17 cellular contexts compared by ENCODE assay signal in the genomic region with DNA sequence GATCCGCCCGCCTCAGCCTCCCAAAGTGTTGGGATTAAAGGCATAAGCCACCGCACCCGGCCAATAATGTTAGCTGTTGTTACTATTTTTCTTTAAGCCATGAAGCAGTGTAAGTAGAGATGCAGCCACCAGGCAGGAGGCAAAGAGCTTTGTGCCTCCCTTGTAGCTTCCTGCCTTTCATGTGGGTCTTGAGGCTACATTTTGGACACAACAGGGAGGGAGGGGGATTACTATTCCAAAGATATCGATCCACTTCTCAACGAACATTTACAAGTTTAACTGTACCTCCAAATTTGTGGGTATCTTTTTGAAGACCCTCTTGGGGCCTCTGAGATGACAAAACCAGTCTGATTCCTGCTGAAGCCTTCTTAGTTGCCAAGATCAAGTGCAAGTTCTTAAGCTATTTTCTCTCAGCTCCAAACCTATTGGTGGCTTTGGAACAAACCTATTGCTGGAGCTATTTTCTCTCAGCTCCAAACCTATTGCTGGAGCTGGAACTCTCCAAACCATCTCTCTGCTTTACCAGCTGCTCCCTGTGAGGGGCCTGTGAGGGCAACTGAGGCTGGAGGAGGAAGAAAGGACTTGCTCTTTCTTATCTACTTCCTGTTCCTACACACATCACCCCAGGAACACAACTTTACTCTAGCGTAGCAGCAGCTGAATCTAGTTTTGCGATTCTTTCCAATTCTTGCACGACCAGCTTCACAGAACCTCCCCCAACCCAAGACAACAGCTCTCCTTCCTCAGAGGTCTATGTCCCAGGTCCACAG. TPM values are rescaled to one million over a fixed set of nuclear protein-coding genes. Genes with fewer than 3 reads are reported as not detected.
DNase-seq lines count a peak whose midpoint lies in the region; FAIRE-seq lines count a peak whose summit lies in the region.
"Had no signal": no experiment of that assay in that cellular context is flagged by ENCODE, and none has a peak within 500 bp of the region (broad histone marks: within the 10 kb centered on the region; RNA-seq: fewer than 3 reads in every experiment).

No MANE protein-coding gene starts in this region.

- peak overlapping the region; percentile 92 for H3K27ac Mint-ChIP-seq in activated naive CD4-positive, alpha-beta T cell treated with anti-CD3 and anti-CD28 coated beads for 36 hours
- peak overlapping the region; percentile 91 for H3K27ac Mint-ChIP-seq in T-helper 1 cell treated with Interleukin-12 subunit alpha and Interleukin-12 subunit beta and Interleukin-4 antibody, amounts not matched to agents 30 μg/mL and 1 μg/mL, for 36 hours
- H3K27ac Mint-ChIP-seq in activated naive CD8-positive, alpha-beta T cell: peak overlapping the region; percentile 94

- CTCF ChIA-PET in activated naive CD4-positive, alpha-beta T cell treated with anti-CD3 and anti-CD28 coated beads for 36 hours (lab: Charles Lee): interaction anchor here (0.7 to 1.4 kb wide), 12 partner anchors 10 to 296 kb away, joined by 3 to 7 read pairs (median 3); a partner anchor contains a TSS

- no peak for FAIRE-seq in GM19239 (lab: Jason Lieb, UNC)
- FAIRE-seq: RCC 7860 had no signal

- peaks cover 85% of the 10 kb centered on the region for H3K4me1 Mint-ChIP-seq in activated naive CD4-positive, alpha-beta T cell treated with anti-CD3 and anti-CD28 coated beads for 36 hours (ENCODE audit: low read depth)
- peaks cover 60% of the 10 kb centered on the region for H3K4me1 Mint-ChIP-seq in T-helper 1 cell treated with Interleukin-12 subunit alpha and Interleukin-12 subunit beta and Interleukin-4 antibody, amounts not matched to agents 30 μg/mL and 1 μg/mL, for 36 hours (ENCODE audit: low read depth)
- peaks cover 74% of the 10 kb centered on the region for H3K4me1 Mint-ChIP-seq in activated naive CD8-positive, alpha-beta T cell (ENCODE audit: low read depth)

- intact Hi-C loops in activated naive CD4-positive, alpha-beta T cell treated with anti-CD3 and anti-CD28 coated beads for 36 hours (cut with micrococcal nuclease): loop anchor here (10.0 kb wide), 2 partner anchors 478 to 548 kb away; no protein-coding TSS in a partner anchor

- H3K27me3 Mint-ChIP-seq in activated naive CD4-positive, alpha-beta T cell treated with anti-CD3 and anti-CD28 coated beads for 36 hours (ENCODE audit: low read depth): no peaks in the 10 kb centered on the region
- H3K27me3 Mint-ChIP-seq in T-helper 1 cell treated with Interleukin-12 subunit alpha and Interleukin-12 subunit beta and Interleukin-4 antibody, amounts not matched to agents 30 μg/mL and 1 μg/mL, for 36 hours (ENCODE audit: low read depth): peaks cover under 1% of the 10 kb centered on the region
- no peaks in the 10 kb centered on the region for H3K27me3 Mint-ChIP-seq in activated naive CD8-positive, alpha-beta T cell

- DNase-seq in activated naive CD4-positive, alpha-beta T cell treated with anti-CD3 and anti-CD28 coated beads for 36 hours: peak; percentile 55
- no peak for DNase-seq in activated naive CD4-positive, alpha-beta T cell treated with anti-CD3 and anti-CD28 coated beads, Interleukin-2, amount 50 U/mL, for 16 hours
- peak; percentile 18 for DNase-seq in stimulated activated naive CD4-positive, alpha-beta T cell treated with Interleukin-2 at 50 U/mL for 16 hours (lab: John Stamatoyannopoulos, UW)
- DNase-seq in KG1 (lab: John Stamatoyannopoulos, UW) (no peak), NCI-H187 (lab: John Stamatoyannopoulos, UW) (no peak), GM19239 (ENCODE audit: insufficient read length, low spot score) (no peak)
- DNase-seq: colonic mucosa, erythroblast, NCI-H1694 treated with DMSO at 0.1 percent for 48 hours, NCI-H524, retina, SW 1271, trophoblast cell had no signal

- H3K4me3 Mint-ChIP-seq in activated naive CD4-positive, alpha-beta T cell treated with anti-CD3 and anti-CD28 coated beads for 36 hours: peak overlapping the region; percentile 62
- H3K4me3 Mint-ChIP-seq in T-helper 1 cell treated with Interleukin-12 subunit alpha and Interleukin-12 subunit beta and Interleukin-4 antibody, amounts not matched to agents 30 μg/mL and 1 μg/mL, for 36 hours: peak overlapping the region; percentile 58
- H3K4me3 Mint-ChIP-seq in activated naive CD8-positive, alpha-beta T cell: peak overlapping the region; percentile 74
- H3K4me3 Mint-ChIP-seq: neural crest cell had no signal

- peaks cover 8% of the 10 kb centered on the region for H3K36me3 Mint-ChIP-seq in activated naive CD4-positive, alpha-beta T cell treated with anti-CD3 and anti-CD28 coated beads for 36 hours (ENCODE audit: low read depth)
- peaks cover 10% of the 10 kb centered on the region for H3K36me3 Mint-ChIP-seq in T-helper 1 cell treated with Interleukin-12 subunit alpha and Interleukin-12 subunit beta and Interleukin-4 antibody, amounts not matched to agents 30 μg/mL and 1 μg/mL, for 36 hours (ENCODE audit: low read depth)
- peaks cover 2% of the 10 kb centered on the region for H3K36me3 Mint-ChIP-seq in activated naive CD8-positive, alpha-beta T cell

- peaks cover 5% of the 10 kb centered on the region for H3K9me3 Mint-ChIP-seq in activated naive CD4-positive, alpha-beta T cell treated with anti-CD3 and anti-CD28 coated beads for 36 hours
- peaks cover 5% of the 10 kb centered on the region for H3K9me3 Mint-ChIP-seq in T-helper 1 cell treated with Interleukin-12 subunit alpha and Interleukin-12 subunit beta and Interleukin-4 antibody, amounts not matched to agents 30 μg/mL and 1 μg/mL, for 36 hours
- H3K9me3 Mint-ChIP-seq in activated naive CD8-positive, alpha-beta T cell (ENCODE audit: low read depth): peaks cover 3% of the 10 kb centered on the region

RNA-seq across cellular contexts. Expression of a gene that starts 16.2 kb away (rescaled TPM):
- 10 to 100 TPM; 70.8 to 71.9 TPM for total RNA-seq in activated naive CD4-positive, alpha-beta T cell treated with anti-CD3 and anti-CD28 coated beads for 36 hours

Comparison
In these comparisons a context has a peak if more than half of its experiments do, and no peak if none do; other contexts are left out.
1. DNase-seq: peak in activated naive CD4-positive, alpha-beta T cell treated with anti-CD3 and anti-CD28 coated beads for 36 hours (single experiment) and stimulated activated naive CD4-positive, alpha-beta T cell treated with Interleukin-2 at 50 U/mL for 16 hours (single experiment); none in activated naive CD4-positive, alpha-beta T cell treated with anti-CD3 and anti-CD28 coated beads, Interleukin-2, amount 50 U/mL, for 16 hours (single experiment), KG1 (single experiment), NCI-H187 (0 of 2) and GM19239 (single experiment).
2. Peak in every context shown above with its lines, with median percentiles within 50 percentile points of each other: H3K27ac Mint-ChIP-seq and H3K4me3 Mint-ChIP-seq.